9 cellular contexts compared by ENCODE assay signal in genomic region chr11:61091373-61092279, GRCh38. TPM values are rescaled to one million over a fixed set of nuclear protein-coding genes. Genes with fewer than 3 reads are reported as not detected.
DNase-seq lines count a peak whose midpoint lies in the region; ATAC-seq and TF ChIP-seq lines count a peak whose summit lies in the region.
"Had no signal": no experiment of that assay in that cellular context is flagged by ENCODE, and none has a peak within 500 bp of the region (broad histone marks: within the 10 kb centered on the region; RNA-seq: fewer than 3 reads in every experiment).

No MANE protein-coding gene starts in this region.

- H3K27me3 ChIP-seq in MG63, result no peaks in the 10 kb centered on the region
- H3K27me3 ChIP-seq in mammary epithelial cell (ENCODE audit: insufficient read depth, low read length), result no peaks in the 10 kb centered on the region
- no peaks in the 10 kb centered on the region for H3K27me3 ChIP-seq in WERI-Rb-1 (ENCODE audit: insufficient read depth, low read depth, severe bottlenecking)

- dilution Hi-C loops in mammary epithelial cell (cut with HindIII; ENCODE audit: low sequenced_read_pairs), result no loop called here

- TF ChIP-seq CTCF in mammary epithelial cell (conservative IDR thresholded peaks at IDR 0.05 in 1 of 2, IDR thresholded peaks at IDR 0.05 in 1 of 2; ENCODE audit: extremely low read depth in 1 of 2, insufficient read depth in 1 of 2, low read depth in 1 of 2, low read length in 2 of 2), result no peak
- TF ChIP-seq CTCF in WERI-Rb-1 (IDR thresholded peaks at IDR 0.05; ENCODE audit: low read depth, low read length), result no peak

- CTCF ChIA-PET in mammary epithelial cell (lab: Charles Lee; ENCODE audit: low non-redundant PET), result no interaction called here

- H3K4me1 ChIP-seq in mammary epithelial cell (ENCODE audit: insufficient read depth, low read length), result no peaks in the 10 kb centered on the region

- H3K27ac ChIP-seq in mammary epithelial cell (ENCODE audit: insufficient read depth, low read depth, low read length) (no peak overlapping the region), WERI-Rb-1 (no peak overlapping the region)

- no TSS peak for BruUV-seq in mammary epithelial cell (replicated peaks; lab: Mats Ljungman, UMichigan)

- ATAC-seq in GM18511 (IDR thresholded peaks at IDR 0.05; ENCODE audit: unreplicated experiment), result peak; percentile 35

- H3K4me2 ChIP-seq in mammary epithelial cell (ENCODE audit: insufficient read depth, low read depth, low read length), result no peak overlapping the region

- no peaks in the 10 kb centered on the region for H3K79me2 ChIP-seq in mammary epithelial cell (ENCODE audit: insufficient read depth, low read length)

- in situ Hi-C loops in mammary epithelial cell (cut with MboI; ENCODE audit: low sequenced_read_pairs in 2 of 2), result no loop called here

- no peaks in the 10 kb centered on the region for H4K20me1 ChIP-seq in mammary epithelial cell (ENCODE audit: insufficient read depth, low read length)

- no peaks in the 10 kb centered on the region for H3K36me3 ChIP-seq in MG63
- H3K36me3 ChIP-seq in mammary epithelial cell (ENCODE audit: insufficient read depth, low read length), result no peaks in the 10 kb centered on the region
- no peaks in the 10 kb centered on the region for H3K36me3 ChIP-seq in WERI-Rb-1

- H2AFZ ChIP-seq in mammary epithelial cell (ENCODE audit: low read depth, low read length), result no peak overlapping the region

- no peak overlapping the region for H3K9ac ChIP-seq in mammary epithelial cell (ENCODE audit: insufficient read depth, low read length)

- intact Hi-C loops in mammary epithelial cell (cut with micrococcal nuclease), result no loop called here

- 93% methylated on average over 10 of the region's 17 CpGs for WGBS in mammary epithelial cell (ENCODE audit: low coverage, missing lambda C conversion rate)

- H3K9me3 ChIP-seq in MG63, result no peaks in the 10 kb centered on the region
- H3K9me3 ChIP-seq in mammary epithelial cell (replicated peaks; ENCODE audit: insufficient read depth, low read length), result no peaks in the 10 kb centered on the region
- peaks cover 10% of the 10 kb centered on the region for H3K9me3 ChIP-seq in WERI-Rb-1 (ENCODE audit: severe bottlenecking)

- DNase-seq in MG63 (peak; percentile 15), mammary epithelial cell (peak; percentile 13), activated gamma-delta T cell treated with Interleukin-2 at 50 U/mL for 16 hours (no peak), NCI-H2081 (lab: John Stamatoyannopoulos, UW) (no peak), WERI-Rb-1 (no peak)
- DNase-seq in stimulated activated CD4-positive, alpha-beta T cell treated with anti-CD3 and anti-CD28 coated beads, TNF-alpha, amount 100 ng/mL, for 24 hours (ENCODE audit: low read depth in 3 of 3), result peak in 2 of 3 experiments; percentile 55 to 68

- H3K4me3 ChIP-seq in MG63, result no peak overlapping the region
- no peak overlapping the region for H3K4me3 ChIP-seq in mammary epithelial cell (replicated peaks in 1 of 3; ENCODE audit: insufficient read depth in 1 of 3, low read depth in 2 of 3, low read length in 3 of 3)
- H3K4me3 ChIP-seq in WERI-Rb-1 (ENCODE audit: low read depth, low read length), result no peak overlapping the region

RNA-seq across cellular contexts. Expression of gene CD5, which starts 10.7 kb away (rescaled TPM):
- not detected in 2 replicates for total RNA-seq in MG63 (2014; rRNA removed; shearing (Covaris generic); ENCODE audit: low replicate concordance)
- not detected for total RNA-seq in mammary epithelial cell
- polyA plus RNA-seq in mammary epithelial cell, result not detected
- polyA minus RNA-seq in mammary epithelial cell, result not detected
- total RNA-seq: LHCN-M2, lung microvascular endothelial cell had no signal

Comparison
In these comparisons a context has a peak if more than half of its experiments do, and no peak if none do; other contexts are left out.
1. DNase-seq: peak in MG63 (single experiment), mammary epithelial cell (single experiment) and stimulated activated CD4-positive, alpha-beta T cell treated with anti-CD3 and anti-CD28 coated beads, TNF-alpha, amount 100 ng/mL, for 24 hours (2 of 3); none in activated gamma-delta T cell treated with Interleukin-2 at 50 U/mL for 16 hours (single experiment), NCI-H2081 (0 of 2) and WERI-Rb-1 (single experiment).